1 cellular context compared by ENCODE assay signal in the genomic region with DNA sequence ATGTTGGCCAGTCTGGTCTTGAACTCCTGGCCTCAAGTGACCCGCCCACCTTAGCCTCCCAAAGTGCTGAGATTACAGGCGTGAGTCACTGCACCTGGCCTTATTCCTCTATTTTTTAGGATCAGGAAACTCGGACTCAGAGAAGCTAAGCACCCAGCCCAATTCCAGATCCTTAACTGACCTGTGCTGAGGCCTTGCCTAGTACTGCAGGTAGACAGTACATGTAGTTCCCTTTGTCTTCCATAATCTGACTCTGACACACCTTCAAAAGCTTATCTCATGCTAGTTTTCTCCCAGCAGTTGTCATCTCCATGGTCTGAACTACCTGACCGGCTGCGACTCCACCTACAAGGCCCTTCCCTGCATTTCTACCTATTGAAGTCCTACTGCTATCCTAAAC.
TF ChIP-seq lines count a peak whose summit lies in the region.

No MANE protein-coding gene starts in this region.

TF ChIP-seq in HCT116, 20 proteins besides CTCF, POLR2A, EP300 and RAD21 (continued from another document):
- TF ChIP-seq, protein P1, sequence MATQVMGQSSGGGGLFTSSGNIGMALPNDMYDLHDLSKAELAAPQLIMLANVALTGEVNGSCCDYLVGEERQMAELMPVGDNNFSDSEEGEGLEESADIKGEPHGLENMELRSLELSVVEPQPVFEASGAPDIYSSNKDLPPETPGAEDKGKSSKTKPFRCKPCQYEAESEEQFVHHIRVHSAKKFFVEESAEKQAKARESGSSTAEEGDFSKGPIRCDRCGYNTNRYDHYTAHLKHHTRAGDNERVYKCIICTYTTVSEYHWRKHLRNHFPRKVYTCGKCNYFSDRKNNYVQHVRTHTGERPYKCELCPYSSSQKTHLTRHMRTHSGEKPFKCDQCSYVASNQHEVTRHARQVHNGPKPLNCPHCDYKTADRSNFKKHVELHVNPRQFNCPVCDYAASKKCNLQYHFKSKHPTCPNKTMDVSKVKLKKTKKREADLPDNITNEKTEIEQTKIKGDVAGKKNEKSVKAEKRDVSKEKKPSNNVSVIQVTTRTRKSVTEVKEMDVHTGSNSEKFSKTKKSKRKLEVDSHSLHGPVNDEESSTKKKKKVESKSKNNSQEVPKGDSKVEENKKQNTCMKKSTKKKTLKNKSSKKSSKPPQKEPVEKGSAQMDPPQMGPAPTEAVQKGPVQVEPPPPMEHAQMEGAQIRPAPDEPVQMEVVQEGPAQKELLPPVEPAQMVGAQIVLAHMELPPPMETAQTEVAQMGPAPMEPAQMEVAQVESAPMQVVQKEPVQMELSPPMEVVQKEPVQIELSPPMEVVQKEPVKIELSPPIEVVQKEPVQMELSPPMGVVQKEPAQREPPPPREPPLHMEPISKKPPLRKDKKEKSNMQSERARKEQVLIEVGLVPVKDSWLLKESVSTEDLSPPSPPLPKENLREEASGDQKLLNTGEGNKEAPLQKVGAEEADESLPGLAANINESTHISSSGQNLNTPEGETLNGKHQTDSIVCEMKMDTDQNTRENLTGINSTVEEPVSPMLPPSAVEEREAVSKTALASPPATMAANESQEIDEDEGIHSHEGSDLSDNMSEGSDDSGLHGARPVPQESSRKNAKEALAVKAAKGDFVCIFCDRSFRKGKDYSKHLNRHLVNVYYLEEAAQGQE (IDR thresholded peaks at IDR 0.05; ENCODE audit: low read depth) = no peak
